ENCODE assay signal across 12 cellular contexts in the genomic region with DNA sequence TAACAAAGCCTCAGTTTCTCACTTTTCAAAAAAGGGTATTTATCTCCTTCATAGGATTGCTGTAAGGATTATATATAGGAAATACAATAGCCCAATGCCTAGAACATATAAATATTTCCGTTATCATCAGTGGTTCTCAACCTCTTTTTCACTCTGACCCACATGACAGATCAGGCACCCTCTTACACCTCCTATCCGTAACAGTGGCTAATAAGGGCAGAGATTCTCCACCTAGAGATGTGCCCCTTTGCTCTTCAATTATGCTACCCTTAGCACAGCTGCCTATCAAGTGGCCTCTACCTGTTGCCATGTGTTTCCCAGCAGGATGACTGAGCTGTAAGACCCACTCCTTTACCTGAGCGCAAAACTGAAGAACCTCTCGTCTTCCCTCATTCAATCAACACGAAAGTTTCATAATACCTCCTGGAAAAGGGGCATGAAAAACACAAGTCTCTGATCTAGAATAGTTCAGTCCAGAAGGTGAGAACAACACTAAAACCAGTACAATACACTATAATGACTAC. TPM values are rescaled to one million over a fixed set of nuclear protein-coding genes. Genes with fewer than 3 reads are reported as not detected.
DNase-seq lines count a peak whose midpoint lies in the region; ATAC-seq and TF ChIP-seq lines count a peak whose summit lies in the region.
"Had no signal": no experiment of that assay in that cellular context is flagged by ENCODE, and none has a peak within 500 bp of the region (broad histone marks: within the 10 kb centered on the region; RNA-seq: fewer than 3 reads in every experiment).

No MANE protein-coding gene starts in this region.

- H3K9me3 ChIP-seq in CD8-positive, alpha-beta memory T cell (ENCODE audit: low read length), result no peaks in the 10 kb centered on the region

- peak overlapping the region; percentile 2 to 80 (median 51) for H3K27ac Mint-ChIP-seq in CD8-positive, alpha-beta memory T cell
- H3K27ac Mint-ChIP-seq in IgD-negative memory B cell (peak overlapping the region in 2 of 3 donors; percentile 9 to 29), chondrocyte (ENCODE audit: unreplicated experiment) (peak overlapping the region; percentile 70), progenitor cell of endocrine pancreas (peak overlapping the region; percentile 6)
- H3K27ac Mint-ChIP-seq: activated B cell treated with CpG ODN at 0.5 μM for 24 hours had no signal

- H3K4me3 Mint-ChIP-seq in CD8-positive, alpha-beta memory T cell, result peak overlapping the region in 6 of 7 donors; percentile 23 to 68 (median 44)
- H3K4me3 Mint-ChIP-seq in IgD-negative memory B cell (peak overlapping the region in 1 of 4 donors; percentile 9), chondrocyte (ENCODE audit: unreplicated experiment) (no peak overlapping the region), progenitor cell of endocrine pancreas (ENCODE audit: low read depth) (no peak overlapping the region)
- H3K4me3 Mint-ChIP-seq: activated B cell treated with CpG ODN at 0.5 μM for 24 hours had no signal

- POLR2A ChIA-PET in CD8-positive, alpha-beta memory T cell (lab: Charles Lee), result no interaction called here

- DNase-seq in CD8-positive, alpha-beta memory T cell, result no peak
- no peak for DNase-seq in chondrocyte (ENCODE audit: low spot score)
- DNase-seq in progenitor cell of endocrine pancreas (ENCODE audit: low spot score, unreplicated experiment), result no peak
- no peak for DNase-seq in NCI-H187 (lab: John Stamatoyannopoulos, UW)
- DNase-seq: activated B cell treated with CpG ODN at 0.5 μM for 24 hours, islet precursor cell, KBM-7, NCI-H1436 treated with DMSO at 0.1 percent for 48 hours, NCI-H524 had no signal

- peaks cover 64% of the 10 kb centered on the region for H3K4me1 ChIP-seq in CD8-positive, alpha-beta memory T cell (ENCODE audit: insufficient read depth, low read length)

- H3K4me3 ChIP-seq in CD8-positive, alpha-beta memory T cell (ENCODE audit: low read length), result peak overlapping the region; percentile 5

- CTCF ChIA-PET in CD8-positive, alpha-beta memory T cell (lab: Charles Lee), result no interaction called here

- H3K36me3 ChIP-seq in CD8-positive, alpha-beta memory T cell (ENCODE audit: insufficient read depth, low read length), result peaks cover 22% of the 10 kb centered on the region

- H3K27me3 Mint-ChIP-seq in CD8-positive, alpha-beta memory T cell, result no peaks in the 10 kb centered on the region
- no peaks in the 10 kb centered on the region for H3K27me3 Mint-ChIP-seq in IgD-negative memory B cell
- no peaks in the 10 kb centered on the region for H3K27me3 Mint-ChIP-seq in chondrocyte (ENCODE audit: low read depth)
- H3K27me3 Mint-ChIP-seq in progenitor cell of endocrine pancreas, result no peaks in the 10 kb centered on the region
- H3K27me3 Mint-ChIP-seq: activated B cell treated with CpG ODN at 0.5 μM for 24 hours had no signal

- TF ChIP-seq CTCF in chondrocyte (IDR thresholded peaks at IDR 0.05), result no peak
- TF ChIP-seq CTCF in progenitor cell of endocrine pancreas (IDR thresholded peaks at IDR 0.05; ENCODE audit: unreplicated experiment), result no peak

- H3K4me1 Mint-ChIP-seq in CD8-positive, alpha-beta memory T cell, result peaks cover 56 to 80% (median 57%) of the 10 kb centered on the region in 3 donors
- H3K4me1 Mint-ChIP-seq in IgD-negative memory B cell (peaks cover 36 to 39% (median 36%) of the 10 kb centered on the region in 3 donors), chondrocyte (ENCODE audit: low read depth) (peaks cover 42% of the 10 kb centered on the region), progenitor cell of endocrine pancreas (ENCODE audit: low read depth) (peaks cover 25% of the 10 kb centered on the region)

- H3K27me3 ChIP-seq in CD8-positive, alpha-beta memory T cell (ENCODE audit: insufficient read depth, low read length, poor library complexity, severe bottlenecking), result no peaks in the 10 kb centered on the region

- H3K27ac ChIP-seq in CD8-positive, alpha-beta memory T cell (ENCODE audit: low read depth, low read length), result no peak overlapping the region

- H3K36me3 Mint-ChIP-seq in CD8-positive, alpha-beta memory T cell, result peaks cover 4 to 64% (median 18%) of the 10 kb centered on the region in 3 donors
- H3K36me3 Mint-ChIP-seq in IgD-negative memory B cell (no peaks in the 10 kb centered on the region), chondrocyte (ENCODE audit: low read depth) (peaks cover 12% of the 10 kb centered on the region), progenitor cell of endocrine pancreas (ENCODE audit: insufficient read depth) (peaks cover 30% of the 10 kb centered on the region)

- H3K9me3 Mint-ChIP-seq in CD8-positive, alpha-beta memory T cell, result no peaks in the 10 kb centered on the region
- H3K9me3 Mint-ChIP-seq in IgD-negative memory B cell, result no peaks in the 10 kb centered on the region
- no peaks in the 10 kb centered on the region for H3K9me3 Mint-ChIP-seq in chondrocyte (ENCODE audit: low read depth)
- H3K9me3 Mint-ChIP-seq in progenitor cell of endocrine pancreas (ENCODE audit: low read depth), result no peaks in the 10 kb centered on the region
- H3K9me3 Mint-ChIP-seq: activated B cell treated with CpG ODN at 0.5 μM for 24 hours had no signal

- ATAC-seq in GM19455 (IDR thresholded peaks at IDR 0.05; ENCODE audit: unreplicated experiment) (no peak), GM21381 (IDR thresholded peaks at IDR 0.05; ENCODE audit: unreplicated experiment) (no peak)

RNA-seq across cellular contexts. Expression of gene PUM1, which starts 10.5 kb away (rescaled TPM):
- 100 to 1,000 TPM in 1 of 2 experiments, 10 to 100 TPM in 1; 99.8 to 113 TPM for total RNA-seq in CD8-positive, alpha-beta memory T cell
- polyA plus RNA-seq in CD8-positive, alpha-beta memory T cell, result 127 TPM
- 88.0 TPM for polyA plus RNA-seq in IgD-negative memory B cell
- total RNA-seq in chondrocyte (105 to 110 TPM (median 108 TPM) in 3 replicates), progenitor cell of endocrine pancreas (244 and 249 TPM in 2 replicates)

Comparison
In these comparisons a context has a peak if more than half of its experiments do, and no peak if none do; other contexts are left out.
1. H3K27ac Mint-ChIP-seq: peak in every context shown above with its lines; median percentile 70 in chondrocyte; 51 in CD8-positive, alpha-beta memory T cell; 19 in IgD-negative memory B cell; 6 in progenitor cell of endocrine pancreas.
2. H3K4me3 Mint-ChIP-seq: peak in CD8-positive, alpha-beta memory T cell (6 of 7); none in chondrocyte (single experiment) and progenitor cell of endocrine pancreas (single experiment).